18 cellular contexts compared by ENCODE assay signal in the genomic region with DNA sequence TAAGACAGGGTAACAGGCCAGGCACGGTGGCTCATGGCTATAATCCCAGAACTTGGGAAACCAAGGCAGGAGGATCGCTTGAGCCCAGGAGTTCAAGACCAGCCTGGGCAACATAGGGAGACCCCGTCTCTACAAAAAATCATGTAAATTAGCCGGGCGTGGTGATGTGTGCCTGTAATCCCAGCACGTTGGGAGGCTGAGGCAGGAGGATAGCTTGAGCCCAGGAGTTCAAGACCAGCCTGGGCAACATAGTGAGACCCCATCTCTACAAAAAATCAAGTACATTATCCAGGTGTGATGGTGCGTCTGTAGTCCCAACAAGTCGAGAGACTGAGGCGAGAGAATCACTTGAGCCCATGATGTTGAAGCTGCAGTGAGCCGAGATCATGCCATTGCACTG. TPM values are rescaled to one million over a fixed set of nuclear protein-coding genes. Genes with fewer than 3 reads are reported as not detected.
"Had no signal": no experiment of that assay in that cellular context is flagged by ENCODE, and none has a peak within 500 bp of the region (broad histone marks: within the 10 kb centered on the region; RNA-seq: fewer than 3 reads in every experiment).

No MANE protein-coding gene starts in this region.

RNA-seq across cellular contexts. Expression of a gene that starts 12.0 kb away (rescaled TPM):
- total RNA-seq: chondrocyte; dermis microvascular lymphatic vessel endothelial cell; endodermal cell; endothelial cell of umbilical vein; epithelial cell of proximal tubule; fibroblast of lung; lung microvascular endothelial cell; natural killer cell treated with Interleukin-12 subunit alpha and Interleukin-12 subunit beta and Interleukin-15 and Interleukin-18, amount 100 ng/mL, for 72 hours; osteocyte had no signal
- polyA plus RNA-seq: endothelial cell of umbilical vein, fibroblast of lung had no signal

RNA-seq across cellular contexts. Expression of a gene that starts 31.2 kb away (rescaled TPM):
- total RNA-seq: dermis microvascular lymphatic vessel endothelial cell; endothelial cell of umbilical vein; epithelial cell of proximal tubule; foreskin keratinocyte; lung microvascular endothelial cell; natural killer cell treated with Interleukin-12 subunit alpha and Interleukin-12 subunit beta and Interleukin-15 and Interleukin-18, amount 100 ng/mL, for 72 hours had no signal
- polyA plus RNA-seq: endothelial cell of umbilical vein had no signal

RNA-seq across cellular contexts. Expression of a gene that starts 35.0 kb away (rescaled TPM):
- total RNA-seq: dermis microvascular lymphatic vessel endothelial cell; endothelial cell of umbilical vein; epithelial cell of proximal tubule; lung microvascular endothelial cell; natural killer cell treated with Interleukin-12 subunit alpha and Interleukin-12 subunit beta and Interleukin-15 and Interleukin-18, amount 100 ng/mL, for 72 hours had no signal
- polyA plus RNA-seq: endothelial cell of umbilical vein had no signal

RNA-seq across cellular contexts. Expression of a gene that starts 39.4 kb away (rescaled TPM):
- total RNA-seq: chondrocyte; dermis microvascular lymphatic vessel endothelial cell; endothelial cell of umbilical vein; epithelial cell of proximal tubule; fibroblast of lung; gastroesophageal sphincter; left cardiac atrium; left lung; lung microvascular endothelial cell; natural killer cell treated with Interleukin-12 subunit alpha and Interleukin-12 subunit beta and Interleukin-15 and Interleukin-18, amount 100 ng/mL, for 72 hours; osteocyte; prostate gland; right atrium auricular region; smooth muscle cell; thoracic aorta had no signal
- polyA plus RNA-seq: endothelial cell of umbilical vein, fibroblast of lung, heart left ventricle, smooth muscle cell had no signal
